In genomic region chr16:85138825-85139627, GRCh38 we compare ENCODE assay signal across 19 cellular contexts. TPM values are rescaled to one million over a fixed set of nuclear protein-coding genes. Genes with fewer than 3 reads are reported as not detected.
DNase-seq lines count a peak whose midpoint lies in the region; FAIRE-seq and TF ChIP-seq lines count a peak whose summit lies in the region.
"Had no signal": no experiment of that assay in that cellular context is flagged by ENCODE, and none has a peak within 500 bp of the region (broad histone marks: within the 10 kb centered on the region; RNA-seq: fewer than 3 reads in every experiment).

No MANE protein-coding gene starts in this region.

- no peak overlapping the region for H2AK5ac ChIP-seq in mesenchymal stem cell (ENCODE audit: low read length, severe bottlenecking)

- H2BK5ac ChIP-seq in mesenchymal stem cell (ENCODE audit: low read depth, low read length, poor library complexity, severe bottlenecking) = no peak overlapping the region

- H4K91ac ChIP-seq in mesenchymal stem cell (ENCODE audit: low read length) = peak overlapping the region; percentile 61

- H3K18ac ChIP-seq in mesenchymal stem cell (ENCODE audit: low read depth in 1 of 2, low read length in 2 of 2) = peak overlapping the region in 1 of 2 experiments; percentile 68

- peak overlapping the region; percentile 35 for H4K8ac ChIP-seq in mesenchymal stem cell (ENCODE audit: low read length)

- 90% methylated on average over 14 of the region's 16 CpGs for whole genome bisulfite sequencing in mesenchymal stem cell

- H3K23ac ChIP-seq in mesenchymal stem cell (ENCODE audit: low read length in 2 of 2) = no peak overlapping the region

- peak overlapping the region in 1 of 2 experiments; percentile 74 for H3K4ac ChIP-seq in mesenchymal stem cell (ENCODE audit: low read depth in 1 of 2, low read length in 2 of 2)

- H3K79me1 ChIP-seq in mesenchymal stem cell (replicated peaks; ENCODE audit: low read length, poor library complexity, severe bottlenecking) = no peaks in the 10 kb centered on the region

- no peak overlapping the region for H2AFZ ChIP-seq in mesenchymal stem cell (ENCODE audit: low read depth, low read length)

- TF ChIP-seq POLR2A in GM12892 (IDR thresholded peaks at IDR 0.05; ENCODE audit: low read depth, low read length) = no peak

- DNase-seq in DMS153 treated with DMSO at 0.1 percent for 48 hours (lab: John Stamatoyannopoulos, UW; ENCODE audit: unreplicated experiment) (peak; percentile 55), NCI-H1417 (lab: John Stamatoyannopoulos, UW) (peak; percentile 24 to 90 (median 70)), NCI-H774 (lab: John Stamatoyannopoulos, UW) (peak; percentile 64), mesenchymal stem cell (no peak), NCI-H2081 (lab: John Stamatoyannopoulos, UW) (no peak), pons (ENCODE audit: low spot score) (no peak), GM12892 (ENCODE audit: insufficient read length) (no peak)
- DNase-seq: activated naive CD8-positive, alpha-beta T cell treated with anti-CD3 and anti-CD28 coated beads, Interleukin-2, amount 10 ng/mL, durations not matched to agents 7 days and 5 days; COR-L47; NCI-H1694 treated with DMSO at 0.1 percent for 48 hours; stimulated activated CD4-positive, alpha-beta T cell treated with anti-CD3 and anti-CD28 coated beads, Interleukin-4, amount 100 ng/mL, for 24 hours; substantia nigra had no signal

- H3K4me2 ChIP-seq in mesenchymal stem cell (ENCODE audit: low read length, poor library complexity, severe bottlenecking) = no peak overlapping the region
- H3K4me2 ChIP-seq: KMS-11 had no signal

- peak overlapping the region in 1 of 2 experiments; percentile 97 for H2BK12ac ChIP-seq in mesenchymal stem cell (ENCODE audit: low read length in 2 of 2)

- peak overlapping the region in 1 of 2 experiments; percentile 66 for H3K14ac ChIP-seq in mesenchymal stem cell (ENCODE audit: low read length in 2 of 2)

- H3K4me1 ChIP-seq in mesenchymal stem cell (ENCODE audit: control insufficient read depth, insufficient read depth, low read depth, low read length) = peaks cover 30% of the 10 kb centered on the region

- no peaks in the 10 kb centered on the region for H3K36me3 ChIP-seq in mesenchymal stem cell (ENCODE audit: control insufficient read depth in 1 of 2, insufficient read depth in 2 of 2, low read depth in 1 of 2, low read length in 2 of 2)
- H3K36me3 ChIP-seq: left lung, ovary had no signal

- no peak for FAIRE-seq in GM12892 (lab: Jason Lieb, UNC)
- FAIRE-seq: G401.6, GM12891 had no signal

- no peak overlapping the region for H2BK15ac ChIP-seq in mesenchymal stem cell (ENCODE audit: low read depth, poor library complexity, severe bottlenecking)

- no peak overlapping the region for H3K4me3 ChIP-seq in mesenchymal stem cell (ENCODE audit: insufficient read depth in 1 of 2, low read depth in 1 of 2, low read length in 2 of 2)
- H3K4me3 ChIP-seq: left lung, ovary, skin epidermis had no signal

- no peak overlapping the region for H2BK120ac ChIP-seq in mesenchymal stem cell (ENCODE audit: low read depth, low read length)

- H3K9ac ChIP-seq in mesenchymal stem cell (ENCODE audit: low read length) = no peak overlapping the region
- H3K9ac ChIP-seq: KMS-11 had no signal

- H3K9me3 ChIP-seq in mesenchymal stem cell (ENCODE audit: control insufficient read depth, low read length) = no peaks in the 10 kb centered on the region
- H3K9me3 ChIP-seq: left lung, ovary had no signal

- peaks cover 0 to 24% of the 10 kb centered on the region in 2 experiments for H3K27me3 ChIP-seq in mesenchymal stem cell (ENCODE audit: control insufficient read depth in 1 of 2, insufficient read depth in 1 of 2, low read length in 2 of 2)
- H3K27me3 ChIP-seq: ovary had no signal

- no peak overlapping the region for H3K27ac ChIP-seq in mesenchymal stem cell (ENCODE audit: low read length, poor library complexity, severe bottlenecking)
- H3K27ac ChIP-seq: KMS-11, left lung had no signal

RNA-seq across cellular contexts. Expression of gene CIBAR2, which starts 26.8 kb away (rescaled TPM):
- polyA plus RNA-seq in mesenchymal stem cell (2013, experiment 1 of 2) = 0.03 TPM
- polyA plus RNA-seq in mesenchymal stem cell (2013, experiment 2 of 2) = 0.07 TPM
- not detected for polyA plus RNA-seq in GM12892 (2012; ENCODE audit: missing spikeins)
- polyA plus RNA-seq: esophagus had no signal

Comparison
In these comparisons a context has a peak if more than half of its experiments do, and no peak if none do; other contexts are left out.
1. DNase-seq: peak in DMS153 treated with DMSO at 0.1 percent for 48 hours (single experiment), NCI-H1417 (3 of 3) and NCI-H774 (single experiment); none in mesenchymal stem cell (single experiment), NCI-H2081 (0 of 2), pons (single experiment) and GM12892 (single experiment).